8 cellular contexts compared by ENCODE assay signal in genomic region chr10:11986593-11987216, GRCh38. TPM values are rescaled to one million over a fixed set of nuclear protein-coding genes. Genes with fewer than 3 reads are reported as not detected.
A peak's percentile ranks its signal among the peaks of the same experiment; 100 is the strongest.
DNase-seq lines count a peak whose midpoint lies in the region; ATAC-seq and TF ChIP-seq lines count a peak whose summit lies in the region.

No MANE protein-coding gene starts in this region.

- H3K9me2 ChIP-seq in PC-3 (replicated peaks; ENCODE audit: low read length): no peaks in the 10 kb centered on the region

- H3K4me3 Mint-ChIP-seq in natural killer cell treated with Interleukin-12 subunit alpha and Interleukin-12 subunit beta and Interleukin-15 and Interleukin-18, amount 100 ng/mL, for 72 hours: no peak overlapping the region
- no peak overlapping the region for H3K4me3 Mint-ChIP-seq in stimulated activated naive B cell treated with anti-CD40 and anti-IgM and Interleukin-4, amounts not matched to agents 10 μg/mL and 1 μg/mL and 100 μg/mL, for 72 hours

- no peaks in the 10 kb centered on the region for H3K79me2 ChIP-seq in PC-3 (ENCODE audit: low read length)

- no peaks in the 10 kb centered on the region for H3K27me3 Mint-ChIP-seq in natural killer cell treated with Interleukin-12 subunit alpha and Interleukin-12 subunit beta and Interleukin-15 and Interleukin-18, amount 100 ng/mL, for 72 hours
- no peaks in the 10 kb centered on the region for H3K27me3 Mint-ChIP-seq in stimulated activated naive B cell treated with anti-CD40 and anti-IgM and Interleukin-4, amounts not matched to agents 10 μg/mL and 1 μg/mL and 100 μg/mL, for 72 hours

- H3K27ac Mint-ChIP-seq in natural killer cell treated with Interleukin-12 subunit alpha and Interleukin-12 subunit beta and Interleukin-15 and Interleukin-18, amount 100 ng/mL, for 72 hours: peak overlapping the region in 1 of 2 donors; percentile 18
- no peak overlapping the region for H3K27ac Mint-ChIP-seq in stimulated activated naive B cell treated with anti-CD40 and anti-IgM and Interleukin-4, amounts not matched to agents 10 μg/mL and 1 μg/mL and 100 μg/mL, for 72 hours

- no peak overlapping the region for H3K4me3 ChIP-seq in PC-3 (ENCODE audit: low read length)

- H2AFZ ChIP-seq in PC-3 (ENCODE audit: low read length): no peak overlapping the region

- peaks cover 5 to 8% of the 10 kb centered on the region in 2 donors for H3K4me1 Mint-ChIP-seq in natural killer cell treated with Interleukin-12 subunit alpha and Interleukin-12 subunit beta and Interleukin-15 and Interleukin-18, amount 100 ng/mL, for 72 hours (ENCODE audit: low read depth in 2 of 2)
- peaks cover 4 to 10% of the 10 kb centered on the region in 2 donors for H3K4me1 Mint-ChIP-seq in stimulated activated naive B cell treated with anti-CD40 and anti-IgM and Interleukin-4, amounts not matched to agents 10 μg/mL and 1 μg/mL and 100 μg/mL, for 72 hours

- no peaks in the 10 kb centered on the region for H3K27me3 ChIP-seq in PC-3 (ENCODE audit: low read length)

- H3K27ac ChIP-seq in PC-3 (ENCODE audit: low read length): peak overlapping the region; percentile 58

- H3K36me3 Mint-ChIP-seq in natural killer cell treated with Interleukin-12 subunit alpha and Interleukin-12 subunit beta and Interleukin-15 and Interleukin-18, amount 100 ng/mL, for 72 hours: peaks cover 5% of the 10 kb centered on the region
- peaks cover 35 to 49% of the 10 kb centered on the region in 2 donors for H3K36me3 Mint-ChIP-seq in stimulated activated naive B cell treated with anti-CD40 and anti-IgM and Interleukin-4, amounts not matched to agents 10 μg/mL and 1 μg/mL and 100 μg/mL, for 72 hours

- no peaks in the 10 kb centered on the region for H3K9me3 Mint-ChIP-seq in natural killer cell treated with Interleukin-12 subunit alpha and Interleukin-12 subunit beta and Interleukin-15 and Interleukin-18, amount 100 ng/mL, for 72 hours
- H3K9me3 Mint-ChIP-seq in stimulated activated naive B cell treated with anti-CD40 and anti-IgM and Interleukin-4, amounts not matched to agents 10 μg/mL and 1 μg/mL and 100 μg/mL, for 72 hours: no peaks in the 10 kb centered on the region

- no peaks in the 10 kb centered on the region for H3F3A ChIP-seq in PC-3 (ENCODE audit: low read length, unreplicated experiment)

- peak; percentile 62 for ATAC-seq in PC-3
- ATAC-seq in natural killer cell treated with Interleukin-12 subunit alpha and Interleukin-12 subunit beta and Interleukin-15 and Interleukin-18, amount 100 ng/mL, for 72 hours: peak in 1 of 2 donors; percentile 61
- peak; percentile 52 to 57 for ATAC-seq in stimulated activated naive B cell treated with anti-CD40 and anti-IgM and Interleukin-4, amounts not matched to agents 10 μg/mL and 1 μg/mL and 100 μg/mL, for 72 hours (replicated peaks)
- no peak for ATAC-seq in HG02571 (IDR thresholded peaks at IDR 0.05; ENCODE audit: unreplicated experiment)

- peak; percentile 28 for DNase-seq in DMS 273 treated with DMSO at 0.1 percent for 48 hours (lab: John Stamatoyannopoulos, UW)
- peak; percentile 66 for DNase-seq in HuH-7 (ENCODE audit: low spot score)
- peak; percentile 76 for DNase-seq in PC-3
- peak; percentile 70 for DNase-seq in activated T-cell treated with anti-CD3 and anti-CD28 coated beads, Interleukin-2, amount 50 U/mL, for 1 hour
- peak; percentile 74 for DNase-seq in fibroblast of gingiva (ENCODE audit: low read depth)
- DNase-seq in natural killer cell treated with Interleukin-12 subunit alpha and Interleukin-12 subunit beta and Interleukin-15 and Interleukin-18, amount 100 ng/mL, for 72 hours (ENCODE audit: low spot score): peak; percentile 68
- DNase-seq in stimulated activated naive B cell treated with anti-CD40 and anti-IgM and Interleukin-4, amounts not matched to agents 10 μg/mL and 1 μg/mL and 100 μg/mL, for 72 hours: peak; percentile 42

- CTCF ChIA-PET in PC-3 (lab: Charles Lee): interaction anchor here (0.5 to 1.4 kb wide), 8 partner anchors 15 to 204 kb away, joined by 3 to 10 read pairs (median 4); no protein-coding TSS in a partner anchor

- H3K36me3 ChIP-seq in PC-3 (ENCODE audit: low read depth, low read length): no peaks in the 10 kb centered on the region; the same call in 1 of the 2 replicates

- BruUV-seq in PC-3 (replicated peaks; lab: Mats Ljungman, UMichigan): no TSS peak

- peak; percentile 82 for TF ChIP-seq CTCF in PC-3 (conservative IDR thresholded peaks at IDR 0.05; ENCODE audit: low read depth, low read length)

- H3K4me1 ChIP-seq in PC-3 (ENCODE audit: insufficient read depth, low read length): peaks cover 5% of the 10 kb centered on the region; the same call in 1 of the 2 replicates

- H3K9me3 ChIP-seq in PC-3 (ENCODE audit: low read length): no peaks in the 10 kb centered on the region

- peak overlapping the region; percentile 35 for H3K9ac ChIP-seq in PC-3 (ENCODE audit: low read length)

- H3K4me2 ChIP-seq in PC-3 (ENCODE audit: low read length): peak overlapping the region; percentile 37

- POLR2A ChIA-PET in PC-3 (lab: Charles Lee; ENCODE audit: unreplicated experiment): interaction anchor here (0.6 kb wide), 1 partner anchor 146 kb away, joined by 3 read pairs; no protein-coding TSS in a partner anchor

- H4K20me1 ChIP-seq in PC-3 (ENCODE audit: low read length): no peaks in the 10 kb centered on the region

- intact Hi-C loops in PC-3 (cut with micrococcal nuclease): loop anchor here (1.0 to 10.0 kb wide), 2 partner anchors 112 to 204 kb away; no protein-coding TSS in a partner anchor

RNA-seq across cellular contexts. Expression of gene UPF2, which starts 55.9 kb away (rescaled TPM):
- 10.4 and 12.0 TPM in 2 replicates for total RNA-seq in PC-3 (2014; rRNA removed)
- total RNA-seq in natural killer cell treated with Interleukin-12 subunit alpha and Interleukin-12 subunit beta and Interleukin-15 and Interleukin-18, amount 100 ng/mL, for 72 hours: 10 to 100 TPM; 39.6 to 55.1 TPM
